ENCODE assay signal across 8 cellular contexts in the genomic region with DNA sequence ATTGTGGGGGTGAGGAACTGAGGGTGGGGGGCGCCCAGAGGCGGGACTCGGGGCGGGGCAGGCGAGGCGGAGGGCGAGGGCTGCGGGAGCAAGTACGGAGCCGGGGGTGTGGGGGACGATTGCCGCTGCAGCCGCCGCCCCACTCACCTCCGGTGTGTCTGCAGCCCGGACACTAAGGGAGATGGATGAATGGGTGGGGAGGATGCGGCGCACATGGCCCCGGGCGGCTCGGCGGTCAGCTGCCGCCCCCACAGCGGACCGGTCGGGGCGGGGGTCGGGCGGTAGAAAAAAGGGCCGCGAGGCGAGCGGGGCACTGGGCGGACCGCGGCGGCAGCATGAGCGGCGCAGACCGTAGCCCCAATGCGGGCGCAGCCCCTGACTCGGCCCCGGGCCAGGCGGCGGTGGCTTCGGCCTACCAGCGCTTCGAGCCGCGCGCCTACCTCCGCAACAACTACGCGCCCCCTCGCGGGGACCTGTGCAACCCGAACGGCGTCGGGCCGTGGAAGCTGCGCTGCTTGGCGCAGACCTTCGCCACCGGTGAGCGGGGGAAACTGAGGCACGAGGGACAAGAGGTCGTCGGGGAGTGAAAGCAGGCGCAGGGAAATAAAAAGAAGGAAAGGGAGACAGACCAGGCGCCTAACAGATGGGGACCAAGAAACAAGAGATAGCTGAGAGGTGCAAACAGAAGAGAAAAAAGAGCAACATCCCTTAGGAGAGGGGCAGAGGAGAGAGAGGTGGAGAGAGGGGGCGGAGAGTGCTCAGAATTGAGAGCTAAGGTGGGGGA. TPM values are rescaled to one million over a fixed set of nuclear protein-coding genes. Genes with fewer than 3 reads are reported as not detected.
DNase-seq lines count a peak whose midpoint lies in the region; ATAC-seq, FAIRE-seq and TF ChIP-seq lines count a peak whose summit lies in the region.

A gene with protein sequence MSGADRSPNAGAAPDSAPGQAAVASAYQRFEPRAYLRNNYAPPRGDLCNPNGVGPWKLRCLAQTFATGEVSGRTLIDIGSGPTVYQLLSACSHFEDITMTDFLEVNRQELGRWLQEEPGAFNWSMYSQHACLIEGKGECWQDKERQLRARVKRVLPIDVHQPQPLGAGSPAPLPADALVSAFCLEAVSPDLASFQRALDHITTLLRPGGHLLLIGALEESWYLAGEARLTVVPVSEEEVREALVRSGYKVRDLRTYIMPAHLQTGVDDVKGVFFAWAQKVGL (plus strand): TSS at position 313 of the 784 bp plus-strand sequence. CDS start 23 bp downstream, at position 336.

- peaks cover 26% of the 10 kb centered on the region for H3K4me1 ChIP-seq in Karpas-422 (ENCODE audit: low read length)

- H3K9me2 ChIP-seq in Karpas-422 (replicated peaks; ENCODE audit: insufficient read depth, low read length): no peaks in the 10 kb centered on the region

- FAIRE-seq in D721Med (lab: Jason Lieb, UNC): no peak

- no peak within 1 kb of the TSS for H3K27ac ChIP-seq in Karpas-422 (ENCODE audit: low read length)
- H3K27ac ChIP-seq in VCaP: peak within 1 kb of the TSS; percentile 64; the same call in 1 of the 2 replicates

- H3K4me3 ChIP-seq in Karpas-422 (ENCODE audit: low read length): peak within 1 kb of the TSS; percentile 66; the same call in 1 of the 2 replicates

- no peak for ATAC-seq in GM21390 (IDR thresholded peaks at IDR 0.05; ENCODE audit: unreplicated experiment)

- H2AFZ ChIP-seq in Karpas-422 (ENCODE audit: low read length): no peak within 1 kb of the TSS; the same call in 1 of the 2 replicates

- DNase-seq in D721Med (ENCODE audit: insufficient read length, low spot score) (no peak), Karpas-422 (peak; percentile 87), T47D (ENCODE audit: low read depth in 1 of 2, low spot score in 1 of 2) (peak; percentile 77 to 88), iPS-NIHi11 (ENCODE audit: low spot score) (peak; percentile 85), kidney glomerular epithelial cell (lab: John Stamatoyannopoulos, UW) (no peak)
- DNase-seq in stimulated activated CD4-positive, alpha-beta T cell treated with anti-CD3 and anti-CD28 coated beads, Interleukin-15, amount 100 ng/mL, for 24 hours: peak; percentile 86

- no peaks in the 10 kb centered on the region for H3K27me3 ChIP-seq in Karpas-422 (ENCODE audit: low read length)

- peak within 1 kb of the TSS; percentile 58 for H3K4me2 ChIP-seq in Karpas-422 (ENCODE audit: low read depth, low read length, poor library complexity, severe bottlenecking)

- TF ChIP-seq CTCF in D721Med (IDR thresholded peaks at IDR 0.05; ENCODE audit: insufficient read depth, missing control alignments): peak; percentile 62
- peak; percentile 91 for TF ChIP-seq CTCF in VCaP (conservative IDR thresholded peaks at IDR 0.05)

- no peaks in the 10 kb centered on the region for H3K9me3 ChIP-seq in Karpas-422 (ENCODE audit: low read length)

- H4K20me1 ChIP-seq in Karpas-422 (ENCODE audit: insufficient read depth, low read depth, low read length): no peaks in the 10 kb centered on the region; the same call in 1 of the 2 replicates

- H3K79me2 ChIP-seq in Karpas-422 (ENCODE audit: low read length): no peaks in the 10 kb centered on the region

- in situ Hi-C loops in T47D (cut with HindIII; ENCODE audit: low pct_unique_long_range_greater_than_20kb, low sequenced_read_pairs): no loop called here

- H3K36me3 ChIP-seq in Karpas-422 (ENCODE audit: insufficient read depth, low read length): no peaks in the 10 kb centered on the region

- H3K9ac ChIP-seq in Karpas-422 (ENCODE audit: low read length): peak within 1 kb of the TSS; percentile 66

RNA-seq across cellular contexts. Expression of the gene that starts here (rescaled TPM):
- total RNA-seq in Karpas-422 (2014; rRNA removed; shearing (Covaris generic); ENCODE audit: low replicate concordance): 6.8 TPM in 1 of 2 replicates, not detected in the other

Comparison
In these comparisons a context has a peak if more than half of its experiments do, and no peak if none do; other contexts are left out.
1. DNase-seq: peak in Karpas-422 (single experiment), T47D (2 of 2), iPS-NIHi11 (single experiment) and stimulated activated CD4-positive, alpha-beta T cell treated with anti-CD3 and anti-CD28 coated beads, Interleukin-15, amount 100 ng/mL, for 24 hours (single experiment); none in D721Med (single experiment) and kidney glomerular epithelial cell (single experiment).